9 cellular contexts compared by ENCODE assay signal in the genomic region with DNA sequence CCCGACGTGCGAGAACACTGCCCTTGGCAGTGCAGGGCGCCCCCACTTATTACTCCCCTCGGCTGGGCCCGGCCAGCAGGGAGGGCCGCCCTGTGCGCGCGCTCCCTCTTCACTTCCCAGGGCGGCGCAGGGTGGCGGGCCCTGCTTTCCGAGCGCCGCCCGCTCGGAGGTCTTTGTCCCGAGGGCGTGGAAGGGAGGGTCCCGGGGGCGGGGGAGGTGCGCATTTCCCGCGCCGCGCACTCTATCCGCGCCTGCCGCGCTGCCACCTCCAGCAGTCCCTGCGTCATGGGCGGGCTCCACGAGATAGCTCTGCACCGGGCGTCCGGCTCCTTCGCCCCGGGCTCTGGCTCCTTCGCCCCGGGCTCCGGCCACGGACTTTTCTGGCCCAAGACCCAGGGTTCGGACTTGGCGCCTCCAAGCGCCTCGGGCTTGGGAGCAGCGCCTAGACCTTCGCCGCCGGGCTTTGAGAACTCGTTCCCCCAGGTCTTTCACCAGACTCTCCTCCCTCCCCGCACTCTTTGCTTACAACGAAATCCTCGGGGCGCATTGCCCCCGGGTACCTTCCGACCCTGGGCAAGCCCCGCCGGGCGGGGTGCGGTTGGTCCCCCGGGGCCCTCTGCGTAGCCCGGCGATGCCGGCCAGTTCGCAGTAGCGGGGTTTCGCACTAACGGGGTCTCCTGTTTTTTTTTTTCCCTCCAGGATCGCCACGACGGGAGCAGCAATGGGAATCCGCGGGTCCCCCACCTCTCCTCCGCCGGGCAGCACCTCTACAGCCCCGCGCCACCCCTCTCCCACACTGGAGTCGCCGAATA. TPM values are rescaled to one million over a fixed set of nuclear protein-coding genes. Genes with fewer than 3 reads are reported as not detected.
DNase-seq lines count a peak whose midpoint lies in the region; ATAC-seq, FAIRE-seq and TF ChIP-seq lines count a peak whose summit lies in the region.
"Had no signal": no experiment of that assay in that cellular context is flagged by ENCODE, and none has a peak within 500 bp of the region (broad histone marks: within the 10 kb centered on the region; RNA-seq: fewer than 3 reads in every experiment).

No MANE protein-coding gene starts in this region.

- TF ChIP-seq CTCF in esophagus squamous epithelium (IDR thresholded peaks at IDR 0.05), result no peak
- TF ChIP-seq CTCF in pancreas (IDR thresholded peaks at IDR 0.05), result no peak

- H3K27ac ChIP-seq in esophagus squamous epithelium (peak overlapping the region; percentile 89 to 97 (median 92)), pancreas (no peak overlapping the region)

- H3K4me3 ChIP-seq in esophagus squamous epithelium, result peak overlapping the region; percentile 66 to 85 (median 76)
- H3K4me3 ChIP-seq in pancreas, result peak overlapping the region; percentile 10 to 53 (median 35)

- H3K27me3 ChIP-seq in esophagus squamous epithelium (peaks cover 0 to 97% (median 7%) of the 10 kb centered on the region in 4 donors), pancreas (peaks cover 0 to 35% (median 8%) of the 10 kb centered on the region in 4 donors)

- ATAC-seq in pancreas (peak in 3 of 4 donors; percentile 10 to 17 (median 17)), GM18907 (IDR thresholded peaks at IDR 0.05; ENCODE audit: unreplicated experiment) (no peak)
- no peak for ATAC-seq in activated CD4-positive, CD25-positive, alpha-beta regulatory T cell treated with anti-CD3 and anti-CD28 coated beads, Interleukin-2, amount 50 U/mL, for 24 hours

- H3K36me3 ChIP-seq in esophagus squamous epithelium (peaks cover 0 to 23% (median 0%) of the 10 kb centered on the region in 3 donors), pancreas (no peaks in the 10 kb centered on the region)

- 3 to 4% methylated on average over 33 to 42 of the region's 82 CpGs for WGBS in esophagus squamous epithelium, 2 donors
- WGBS in pancreas, 2 donors, result 2 to 6% methylated on average over 63 to 82 of the region's 82 CpGs

- intact Hi-C loops in esophagus squamous epithelium (cut with DNase I), result no loop called here
- intact Hi-C loops in pancreas (cut with DNase I), result no loop called here

- H3K4me1 ChIP-seq in esophagus squamous epithelium (peaks cover 35 to 100% (median 44%) of the 10 kb centered on the region in 3 donors), pancreas (peaks cover 5 to 17% (median 7%) of the 10 kb centered on the region in 3 donors)

- no peak for TF ChIP-seq POLR2A in esophagus squamous epithelium (IDR thresholded peaks at IDR 0.05)

- H3K9me3 ChIP-seq in esophagus squamous epithelium (no peaks in the 10 kb centered on the region), pancreas (no peaks in the 10 kb centered on the region)

- DNase-seq in EL (peak; percentile 67), NCI-H526 treated with DMSO at 0.1 percent for 48 hours (lab: John Stamatoyannopoulos, UW) (peak; percentile 77), esophagus squamous epithelium (lab: John Stamatoyannopoulos, UW) (no peak), pancreas (peak in 3 of 6 donors; percentile 14 to 69 (median 59)), GM19238 (ENCODE audit: insufficient read length, low spot score) (no peak), NCI-H510A treated with DMSO at 0.1 percent for 48 hours (lab: John Stamatoyannopoulos, UW) (no peak)
- DNase-seq: activated CD4-positive, alpha-beta T cell treated with anti-CD3 and anti-CD28 coated beads, Interleukin-2, amount 10 ng/mL, durations not matched to agents 7 days and 5 days had no signal

- no peak for FAIRE-seq in pancreas (lab: Jason Lieb, UNC)

RNA-seq across cellular contexts. Expression of a gene that starts 1.6 kb away (rescaled TPM):
- total RNA-seq in esophagus squamous epithelium, result 10 to 100 TPM; 25.9 to 34.8 (median 31.8) TPM
- total RNA-seq in pancreas, result 1 to 10 TPM in 2 of 6 donors, under 1 TPM in 4; 0.42 to 1.6 (median 0.58) TPM
- polyA plus RNA-seq in pancreas, result under 1 TPM; 0.19 to 0.49 TPM
- total RNA-seq: activated CD4-positive, alpha-beta T cell treated with anti-CD3 and anti-CD28 coated beads, Interleukin-2, amount 10 ng/mL, durations not matched to agents 7 days and 5 days had no signal

Comparison
In these comparisons a context has a peak if more than half of its experiments do, and no peak if none do; other contexts are left out.
1. DNase-seq: peak in EL (single experiment) and NCI-H526 treated with DMSO at 0.1 percent for 48 hours (single experiment); none in esophagus squamous epithelium (single experiment), GM19238 (single experiment) and NCI-H510A treated with DMSO at 0.1 percent for 48 hours (single experiment).
2. H3K27ac ChIP-seq: peak in esophagus squamous epithelium (4 of 4); none in pancreas (0 of 4).
3. ATAC-seq: peak in pancreas (3 of 4); none in activated CD4-positive, CD25-positive, alpha-beta regulatory T cell treated with anti-CD3 and anti-CD28 coated beads, Interleukin-2, amount 50 U/mL, for 24 hours (0 of 2) and GM18907 (single experiment).
4. RNA of a gene that starts 1.6 kb away (total RNA-seq): 25.9 to 34.8 TPM in esophagus squamous epithelium; 0.42 to 1.6 TPM in pancreas; every median in the first group is over 10 times any median in the second.